ENCODE assay signal across 10 cellular contexts in genomic region chr3:75171632-75172230, GRCh38.
DNase-seq lines count a peak whose midpoint lies in the region; FAIRE-seq and TF ChIP-seq lines count a peak whose summit lies in the region.
"Had no signal": no experiment of that assay in that cellular context is flagged by ENCODE, and none has a peak within 500 bp of the region (broad histone marks: within the 10 kb centered on the region; RNA-seq: fewer than 3 reads in every experiment).

No MANE protein-coding gene starts in this region.

- H3K36me3 Mint-ChIP-seq in HFFc6 (ENCODE audit: low read depth): no peaks in the 10 kb centered on the region

- no peak overlapping the region for H3K27ac Mint-ChIP-seq in HFFc6

- no peaks in the 10 kb centered on the region for H3K9me3 Mint-ChIP-seq in HFFc6

- no peak for DNase-seq in BE2C
- peak; percentile 4 for DNase-seq in HFFc6
- no peak for DNase-seq in DMS153 (lab: John Stamatoyannopoulos, UW)
- no peak for DNase-seq in T-helper 9 cell
- no peak for DNase-seq in NCI-H2029 treated with DMSO at 0.1 percent for 48 hours (lab: John Stamatoyannopoulos, UW)
- DNase-seq in NOMO-1 (lab: John Stamatoyannopoulos, UW; ENCODE audit: unreplicated experiment in 2 of 2): no peak
- DNase-seq: amniotic stem cell, Right ventricle myocardium superior had no signal

- H3K4me3 ChIP-seq in BE2C (ENCODE audit: low read depth, low read length) (no peak overlapping the region), SU-DHL-6 (ENCODE audit: insufficient read depth, low read length, poor library complexity, severe bottlenecking) (no peak overlapping the region)

- no peaks in the 10 kb centered on the region for H3K9me2 ChIP-seq in SU-DHL-6 (replicated peaks; ENCODE audit: insufficient read depth, low read length)

- H3K9me3 ChIP-seq in BE2C (no peaks in the 10 kb centered on the region), SU-DHL-6 (ENCODE audit: insufficient read depth, low read length) (no peaks in the 10 kb centered on the region)

- H3K4me1 ChIP-seq in BE2C: no peaks in the 10 kb centered on the region

- no peaks in the 10 kb centered on the region for H3K79me2 ChIP-seq in SU-DHL-6 (ENCODE audit: insufficient read depth, low read length)

- no peaks in the 10 kb centered on the region for H4K20me1 ChIP-seq in SU-DHL-6 (ENCODE audit: low read depth, low read length)

- H3K4me2 ChIP-seq in SU-DHL-6 (ENCODE audit: low read depth, low read length, poor library complexity, severe bottlenecking): no peak overlapping the region

- peaks cover 1% of the 10 kb centered on the region; the same call in 1 of the 2 replicates for H3K27me3 Mint-ChIP-seq in HFFc6 (ENCODE audit: insufficient read depth)

- no peaks in the 10 kb centered on the region for H3K27me3 ChIP-seq in BE2C
- no peaks in the 10 kb centered on the region for H3K27me3 ChIP-seq in SU-DHL-6 (ENCODE audit: low read length)

- H3K27ac ChIP-seq in SU-DHL-6 (ENCODE audit: low read depth, low read length): no peak overlapping the region

- peak; percentile 95 for FAIRE-seq in islet of Langerhans (lab: Jason Lieb, UNC)

- no peak overlapping the region for H2AFZ ChIP-seq in SU-DHL-6 (ENCODE audit: low read depth, low read length, severe bottlenecking)

- H3K36me3 ChIP-seq in BE2C: no peaks in the 10 kb centered on the region
- H3K36me3 ChIP-seq in SU-DHL-6 (ENCODE audit: low read length): no peaks in the 10 kb centered on the region

- no peak overlapping the region for H3K4me3 Mint-ChIP-seq in HFFc6

- H3K4me1 Mint-ChIP-seq in HFFc6 (ENCODE audit: low read depth): peaks cover 1% of the 10 kb centered on the region; the same call in 1 of the 2 replicates

- no peaks in the 10 kb centered on the region for H3F3A ChIP-seq in SU-DHL-6 (ENCODE audit: insufficient read depth)

- peak; percentile 36 for TF ChIP-seq CTCF in BE2C (IDR thresholded peaks at IDR 0.05; ENCODE audit: low read depth, low read length)
- peak; percentile 79 for TF ChIP-seq CTCF in HFFc6 (IDR thresholded peaks at IDR 0.05)
- TF ChIP-seq CTCF in SU-DHL-6 (IDR thresholded peaks at IDR 0.05; ENCODE audit: insufficient read depth, low read length, poor library complexity, severe bottlenecking): peak; percentile 9

- no peak overlapping the region for H3K9ac ChIP-seq in SU-DHL-6 (ENCODE audit: low read length)

Comparison
In these comparisons a context has a peak if more than half of its experiments do, and no peak if none do; other contexts are left out.
1. CTCF ChIP-seq: peak in every context shown above with its lines; median percentile 79 in HFFc6; 36 in BE2C; 9 in SU-DHL-6.